Comparison of ENCODE assay signal across 14 cellular contexts in the genomic region with DNA sequence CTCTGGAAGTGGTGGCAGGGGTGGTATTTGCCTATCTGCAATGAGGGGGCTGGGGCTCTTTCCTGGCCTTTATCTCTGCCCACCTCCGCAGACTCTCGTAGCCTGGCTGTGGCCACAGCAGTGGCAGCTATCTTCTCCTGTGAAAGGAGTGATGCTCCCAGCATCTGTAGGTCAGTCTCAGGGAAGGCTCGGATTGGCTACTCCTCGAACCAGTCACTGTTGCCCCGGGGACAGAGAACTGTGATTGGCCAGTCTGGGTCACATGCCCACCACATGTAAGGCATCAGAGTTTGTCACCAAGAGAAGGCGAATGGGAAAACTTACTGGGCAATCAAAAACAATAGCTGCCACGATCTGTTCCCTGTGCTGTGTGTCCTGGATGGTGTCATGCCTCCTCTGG. TPM values are rescaled to one million over a fixed set of nuclear protein-coding genes. Genes with fewer than 3 reads are reported as not detected.
"Had no signal": no experiment of that assay in that cellular context is flagged by ENCODE, and none has a peak within 500 bp of the region (broad histone marks: within the 10 kb centered on the region; RNA-seq: fewer than 3 reads in every experiment).

No MANE protein-coding gene starts in this region.

- H3K4me3 ChIP-seq: lower lobe of right lung, smooth muscle cell, tibial nerve had no signal

- H3K27ac ChIP-seq: brain microvascular endothelial cell, lower lobe of right lung, parathyroid adenoma, tibial nerve had no signal

- ATAC-seq: activated naive CD4-positive, alpha-beta T cell treated with anti-CD3 and anti-CD28 coated beads, Interleukin-2, amount 50 U/mL, for 72 hours; esophagus mucosa; left cardiac atrium; lower lobe of right lung; stimulated activated effector memory CD8-positive, alpha-beta T cell treated with anti-CD3 and anti-CD28 coated beads, Interleukin-12 subunit alpha, Interleukin-12 subunit beta, amount 100 ng/mL, for 72 hours; T-helper 17 cell had no signal

- DNase-seq: activated CD4-positive, alpha-beta T cell treated with anti-CD3 and anti-CD28 coated beads, Interleukin-2, amount 50 U/mL, for 4 hours; activated T-cell treated with anti-CD3 and anti-CD28 coated beads, Interleukin-2, amount 50 U/mL, for 1 hour; brain microvascular endothelial cell; cerebellar nuclear complex; left cardiac atrium; lower lobe of right lung; naive B cell; T-helper 17 cell had no signal

RNA-seq across cellular contexts. Expression of gene FGD5, which starts 30.1 kb away (rescaled TPM):
- total RNA-seq: activated naive CD4-positive, alpha-beta T cell treated with anti-CD3 and anti-CD28 coated beads, Interleukin-2, amount 50 U/mL, for 72 hours; T-helper 17 cell had no signal
